ENCODE assay signal across 9 cellular contexts in the genomic region with DNA sequence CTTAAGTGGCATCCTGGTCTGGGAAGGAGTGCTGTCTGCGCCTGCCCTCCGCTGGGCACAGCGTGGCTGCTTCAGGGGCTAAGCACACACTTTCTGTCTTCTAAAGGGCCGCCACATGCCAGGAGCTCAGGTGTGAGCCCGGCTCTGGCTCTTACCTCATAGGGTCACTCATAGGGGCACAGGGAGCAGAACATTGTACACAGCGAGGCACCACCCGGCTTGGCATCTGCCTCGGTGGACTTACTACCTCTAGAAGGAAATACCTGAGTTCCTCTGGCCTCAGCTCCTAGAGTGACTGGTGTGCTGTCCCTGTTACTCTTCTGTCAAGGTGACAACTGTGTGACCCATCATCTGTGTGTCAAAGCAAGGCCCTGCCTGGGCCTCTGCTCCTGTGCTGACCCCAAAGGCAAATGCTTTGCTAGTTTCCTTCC. TPM values are rescaled to one million over a fixed set of nuclear protein-coding genes. Genes with fewer than 3 reads are reported as not detected.
DNase-seq lines count a peak whose midpoint lies in the region; ATAC-seq lines count a peak whose summit lies in the region.
"Had no signal": no experiment of that assay in that cellular context is flagged by ENCODE, and none has a peak within 500 bp of the region (broad histone marks: within the 10 kb centered on the region; RNA-seq: fewer than 3 reads in every experiment).

No MANE protein-coding gene starts in this region.

- H3K36me3 ChIP-seq in stomach smooth muscle (ENCODE audit: control insufficient read depth in 2 of 2, insufficient read depth in 2 of 2, low read length in 2 of 2) = peaks cover 44 to 48% of the 10 kb centered on the region in 2 donors

- DNase-seq in LHCN-M2 (ENCODE audit: low read depth) (peak; percentile 40), astrocyte of the hippocampus (ENCODE audit: low read depth, low spot score) (peak; percentile 47), left colon (peak in 1 of 2 donors; percentile 22), superior temporal gyrus (ENCODE audit: extremely low spot score) (no peak), HuH-7.5 (ENCODE audit: low spot score) (no peak), DMS53 (lab: John Stamatoyannopoulos, UW) (no peak)
- DNase-seq: SHP77 had no signal

- H3K27ac ChIP-seq in stomach smooth muscle (ENCODE audit: low read length) = peak overlapping the region; percentile 42

- no peaks in the 10 kb centered on the region for H3K27me3 ChIP-seq in stomach smooth muscle (ENCODE audit: control insufficient read depth in 1 of 2, insufficient read depth in 2 of 2, low read length in 2 of 2)

- no peak overlapping the region for H3K9ac ChIP-seq in stomach smooth muscle (ENCODE audit: low read length in 2 of 2)

- H3K4me1 ChIP-seq in stomach smooth muscle (ENCODE audit: control insufficient read depth, insufficient read depth, low read length) = peaks cover 51% of the 10 kb centered on the region

- H3K4me3 ChIP-seq in stomach smooth muscle (ENCODE audit: low read length in 2 of 2) = peak overlapping the region in 1 of 2 donors; percentile 10

- peak; percentile 8 for ATAC-seq in left colon
- ATAC-seq in HG03457 (IDR thresholded peaks at IDR 0.05; ENCODE audit: unreplicated experiment) = no peak

- intact Hi-C loops in left colon (cut with DNase I, micrococcal nuclease) = no loop called here

- no peaks in the 10 kb centered on the region for H3K9me3 ChIP-seq in stomach smooth muscle (ENCODE audit: control insufficient read depth in 2 of 2, low read length in 2 of 2)

RNA-seq across cellular contexts. Expression of a gene that starts 13.4 kb away (rescaled TPM):
- 29.4 and 37.8 TPM in 2 replicates for total RNA-seq in LHCN-M2 (2014; rRNA removed)
- polyA plus RNA-seq in LHCN-M2 (2012) = 88.5 TPM
- total RNA-seq in left colon = 1,000 to 10,000 TPM in 1 of 2 donors, 100 to 1,000 TPM in 1; 818 to 1,135 TPM

RNA-seq across cellular contexts. Expression of a gene that starts 49.6 kb away (rescaled TPM):
- 40.7 and 58.7 TPM in 2 replicates for total RNA-seq in LHCN-M2 (2014; rRNA removed)
- polyA plus RNA-seq in LHCN-M2 (2012) = 19.7 TPM
- 10 to 100 TPM; 38.1 to 42.2 TPM for total RNA-seq in left colon

RNA-seq across cellular contexts. Expression of a gene that starts 53.5 kb away (rescaled TPM):
- total RNA-seq in LHCN-M2 (2014; rRNA removed) (1.4 and 2.3 TPM in 2 replicates), left colon (1 to 10 TPM; 5.8 to 8.4 TPM)
- 1.5 TPM for polyA plus RNA-seq in LHCN-M2 (2012)

Comparison
In these comparisons a context has a peak if more than half of its experiments do, and no peak if none do; other contexts are left out.
1. DNase-seq: peak in LHCN-M2 (single experiment) and astrocyte of the hippocampus (single experiment); none in superior temporal gyrus (single experiment), HuH-7.5 (single experiment) and DMS53 (single experiment).
2. RNA of a gene that starts 13.4 kb away (total RNA-seq): 818 to 1,135 TPM in left colon; 29.4 to 37.8 TPM in LHCN-M2; every median in the first group is over 10 times any median in the second.